In the genomic region with DNA sequence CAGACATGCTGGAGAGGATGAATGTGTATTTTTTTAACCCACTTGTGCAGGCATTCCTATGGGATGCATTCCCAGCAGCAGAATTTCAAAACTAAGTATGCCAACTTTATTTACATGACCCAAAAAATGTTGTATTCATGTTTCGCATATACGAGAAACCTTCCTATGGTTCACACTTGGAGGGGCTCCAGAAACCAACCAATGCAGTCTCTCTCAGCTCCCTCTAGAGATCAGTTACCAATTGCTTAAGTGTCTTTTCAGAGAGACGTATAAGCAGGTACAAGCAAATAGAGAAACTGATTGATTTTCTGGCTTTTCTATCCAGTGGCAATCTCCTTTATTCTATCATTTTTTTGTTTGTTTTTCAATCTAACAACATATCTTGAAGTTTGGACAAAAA, we compare ENCODE assay signal across 13 cellular contexts. TPM values are rescaled to one million over a fixed set of nuclear protein-coding genes. Genes with fewer than 3 reads are reported as not detected.
DNase-seq lines count a peak whose midpoint lies in the region; ATAC-seq and TF ChIP-seq lines count a peak whose summit lies in the region.
"Had no signal": no experiment of that assay in that cellular context is flagged by ENCODE, and none has a peak within 500 bp of the region (broad histone marks: within the 10 kb centered on the region; RNA-seq: fewer than 3 reads in every experiment).

No MANE protein-coding gene starts in this region.

- POLR2A ChIA-PET in BJ (lab: Charles Lee): no interaction called here

- ATAC-seq in left colon (no peak), HG03460 (IDR thresholded peaks at IDR 0.05; ENCODE audit: unreplicated experiment) (no peak)

- H3K9me3 ChIP-seq in Karpas-422 (ENCODE audit: low read length) (no peaks in the 10 kb centered on the region; the same call in 1 of the 2 replicates), neutrophil (no peaks in the 10 kb centered on the region), tibial artery (no peaks in the 10 kb centered on the region)

- TF ChIP-seq CTCF in BJ (IDR thresholded peaks at IDR 0.05; ENCODE audit: insufficient read depth, low read depth, low read length) (0 out of 2 replicates have a peak, but pooled peaks have one; percentile 3), brain microvascular endothelial cell (IDR thresholded peaks at IDR 0.05; ENCODE audit: low read depth, low read length, missing control alignments) (peak; percentile 23), neutrophil (IDR thresholded peaks at IDR 0.05) (no peak), tibial artery (IDR thresholded peaks at IDR 0.05) (no peak)

- CTCF ChIA-PET in BJ (lab: Yijun Ruan, JAX): no interaction called here

- intact Hi-C loops in left colon (cut with DNase I, micrococcal nuclease): no loop called here
- intact Hi-C loops in tibial artery (cut with DNase I; ENCODE audit: low total_unique reads): no loop called here

- H3K4me3 ChIP-seq in BJ (ENCODE audit: low read depth, low read length) (no peak overlapping the region), Karpas-422 (ENCODE audit: low read length) (no peak overlapping the region), brain microvascular endothelial cell (ENCODE audit: low read depth, low read length) (no peak overlapping the region), neutrophil (ENCODE audit: low read depth in 1 of 2, low read length in 1 of 2) (no peak overlapping the region), tibial artery (no peak overlapping the region)
- H3K4me3 ChIP-seq: BLaER1 had no signal

- no peak overlapping the region for H3K9ac ChIP-seq in Karpas-422 (ENCODE audit: low read length)
- H3K9ac ChIP-seq: BLaER1 had no signal

- no peak overlapping the region for H3K27ac ChIP-seq in Karpas-422 (ENCODE audit: low read length)
- H3K27ac ChIP-seq in brain microvascular endothelial cell: no peak overlapping the region
- peak overlapping the region; percentile 46 for H3K27ac ChIP-seq in neutrophil
- no peak overlapping the region for H3K27ac ChIP-seq in tibial artery
- H3K27ac ChIP-seq: BLaER1 had no signal

- no peaks in the 10 kb centered on the region for H3K27me3 ChIP-seq in BJ (ENCODE audit: control insufficient read depth, insufficient read depth, low read length)
- H3K27me3 ChIP-seq in Karpas-422 (ENCODE audit: low read length): no peaks in the 10 kb centered on the region
- no peaks in the 10 kb centered on the region for H3K27me3 ChIP-seq in brain microvascular endothelial cell (replicated peaks)
- H3K27me3 ChIP-seq in neutrophil: no peaks in the 10 kb centered on the region
- no peaks in the 10 kb centered on the region for H3K27me3 ChIP-seq in tibial artery
- H3K27me3 ChIP-seq: BLaER1 had no signal

- in situ Hi-C loops in brain microvascular endothelial cell (cut with HindIII; ENCODE audit: low pct_ligation_motif_present, low sequenced_read_pairs): no loop called here

- DNase-seq in BJ (ENCODE audit: low read depth): no peak
- peak; percentile 64 for DNase-seq in Karpas-422
- no peak for DNase-seq in brain microvascular endothelial cell
- no peak for DNase-seq in left colon
- DNase-seq in tibial artery: no peak
- DNase-seq in NCI-H2081 treated with DMSO at 0.1 percent for 48 hours (lab: John Stamatoyannopoulos, UW): no peak
- DNase-seq: NCI-H1105, NCI-H187 treated with DMSO at 0.1 percent for 48 hours, NCI-H510A, T-helper 1 cell had no signal

- no peak overlapping the region for H3K4me2 ChIP-seq in Karpas-422 (ENCODE audit: low read depth, low read length, poor library complexity, severe bottlenecking)
- H3K4me2 ChIP-seq: BLaER1 had no signal

- H3K4me1 ChIP-seq in Karpas-422 (ENCODE audit: low read length) (peaks cover 28% of the 10 kb centered on the region), neutrophil (ENCODE audit: control insufficient read depth in 1 of 2, insufficient read depth in 1 of 2, low read depth in 1 of 2, low read length in 1 of 2) (peaks cover 46% of the 10 kb centered on the region in 2 experiments), tibial artery (peaks cover 0 to 7% (median 5%) of the 10 kb centered on the region in 4 donors)

- H3K9me2 ChIP-seq in Karpas-422 (replicated peaks; ENCODE audit: insufficient read depth, low read length): no peaks in the 10 kb centered on the region

- no peak overlapping the region for H2AFZ ChIP-seq in Karpas-422 (ENCODE audit: low read length)

- H3K79me2 ChIP-seq in Karpas-422 (ENCODE audit: low read length): no peaks in the 10 kb centered on the region

- H3K36me3 ChIP-seq in BJ (ENCODE audit: control insufficient read depth, insufficient read depth, low read length): 0 out of 2 replicates have a peak, but pooled peaks cover 3% of the 10 kb centered on the region
- H3K36me3 ChIP-seq in Karpas-422 (ENCODE audit: insufficient read depth, low read length): no peaks in the 10 kb centered on the region; the same call in 1 of the 2 replicates
- H3K36me3 ChIP-seq in brain microvascular endothelial cell (replicated peaks): peaks cover 2% of the 10 kb centered on the region
- peaks cover 7% of the 10 kb centered on the region for H3K36me3 ChIP-seq in neutrophil
- H3K36me3 ChIP-seq in tibial artery: peaks cover 0 to 9% (median 5%) of the 10 kb centered on the region in 3 donors

- 0 out of 2 replicates have a peak, but pooled peaks cover 5% of the 10 kb centered on the region for H4K20me1 ChIP-seq in Karpas-422 (ENCODE audit: insufficient read depth, low read depth, low read length)

RNA-seq across cellular contexts. Expression of gene PTOV1, which starts 5.5 kb away (rescaled TPM):
- 30.7 and 67.6 TPM in 2 replicates for polyA plus RNA-seq in BJ (2011; rRNA removed)
- 72.9 and 94.6 TPM in 2 replicates for polyA minus RNA-seq in BJ (2011; rRNA and poly(A)+ RNA removed)
- total RNA-seq in Karpas-422 (2014; rRNA removed; shearing (Covaris generic); ENCODE audit: low replicate concordance): 67.8 and 114 TPM in 2 replicates
- total RNA-seq in left colon: 10 to 100 TPM; 95.3 to 95.5 TPM

RNA-seq across cellular contexts. Expression of gene PNKP, which starts 21.9 kb away (rescaled TPM):
- 14.6 and 28.9 TPM in 2 replicates for polyA plus RNA-seq in BJ (2011; rRNA removed)
- 14.1 and 19.1 TPM in 2 replicates for polyA minus RNA-seq in BJ (2011; rRNA and poly(A)+ RNA removed)
- 49.4 and 101 TPM in 2 replicates for total RNA-seq in Karpas-422 (2014; rRNA removed; shearing (Covaris generic); ENCODE audit: low replicate concordance)
- total RNA-seq in left colon: 10 to 100 TPM; 62.3 to 76.7 TPM

RNA-seq across cellular contexts. Expression of gene MED25, which starts 27.3 kb away (rescaled TPM):
- 12.3 and 27.7 TPM in 2 replicates for polyA plus RNA-seq in BJ (2011; rRNA removed)
- 20.0 and 34.8 TPM in 2 replicates for polyA minus RNA-seq in BJ (2011; rRNA and poly(A)+ RNA removed)
- total RNA-seq in Karpas-422 (2014; rRNA removed; shearing (Covaris generic); ENCODE audit: low replicate concordance): 37.8 and 40.5 TPM in 2 replicates
- total RNA-seq in left colon: 10 to 100 TPM; 52.6 to 52.8 TPM

RNA-seq across cellular contexts. Expression of gene AKT1S1, which starts 31.7 kb away (rescaled TPM):
- polyA plus RNA-seq in BJ (2011; rRNA removed): 40.5 and 42.0 TPM in 2 replicates
- 17.5 and 21.6 TPM in 2 replicates for polyA minus RNA-seq in BJ (2011; rRNA and poly(A)+ RNA removed)
- total RNA-seq in Karpas-422 (2014; rRNA removed; shearing (Covaris generic); ENCODE audit: low replicate concordance): 8.2 and 8.9 TPM in 2 replicates
- total RNA-seq in left colon: 10 to 100 TPM; 30.3 to 43.3 TPM

RNA-seq across cellular contexts. Expression of gene TBC1D17, which starts 32.1 kb away (rescaled TPM):
- 17.6 and 26.7 TPM in 2 replicates for polyA plus RNA-seq in BJ (2011; rRNA removed)
- polyA minus RNA-seq in BJ (2011; rRNA and poly(A)+ RNA removed): 20.6 and 23.7 TPM in 2 replicates
- 13.6 and 17.8 TPM in 2 replicates for total RNA-seq in Karpas-422 (2014; rRNA removed; shearing (Covaris generic); ENCODE audit: low replicate concordance)
- 10 to 100 TPM; 32.8 to 36.4 TPM for total RNA-seq in left colon

Comparison
In these comparisons a context has a peak if more than half of its experiments do, and no peak if none do; other contexts are left out.
1. CTCF ChIP-seq: peak in BJ (single experiment) and brain microvascular endothelial cell (single experiment); none in neutrophil (single experiment) and tibial artery (0 of 2).